Comparison of ENCODE assay signal across 13 cellular contexts in genomic region chr17:3626831-3627565, GRCh38.
"Had no signal": no experiment of that assay in that cellular context is flagged by ENCODE, and none has a peak within 500 bp of the region (broad histone marks: within the 10 kb centered on the region; RNA-seq: fewer than 3 reads in every experiment).

No MANE protein-coding gene starts in this region.

- H3K27me3 ChIP-seq: neutrophil, sigmoid colon had no signal

- DNase-seq: activated CD4-positive, alpha-beta T cell treated with anti-CD3 and anti-CD28 coated beads, Interleukin-2, amount 50 U/mL, for 4 hours; activated CD4-positive, CD25-positive, alpha-beta regulatory T cell treated with anti-CD3 and anti-CD28 coated beads, Interleukin-2, amount 50 U/mL, for 72 hours; activated gamma-delta T cell; activated T-cell treated with anti-CD3 and anti-CD28 coated beads, Interleukin-2, amount 50 U/mL, for 1 hour; hippocampal formation; naive thymus-derived CD4-positive, alpha-beta T cell; sigmoid colon; stimulated activated CD4-positive, alpha-beta T cell treated with anti-CD3 and anti-CD28 coated beads, Interleukin-2, amount 100 ng/mL, for 24 hours; stimulated activated naive B cell treated with anti-CD40 and anti-IgM and Interleukin-4, amounts not matched to agents 10 μg/mL and 1 μg/mL and 100 μg/mL, for 72 hours had no signal

- H3K27me3 Mint-ChIP-seq: activated naive CD8-positive, alpha-beta T cell; naive thymus-derived CD4-positive, alpha-beta T cell; stimulated activated naive B cell treated with anti-CD40 and anti-IgM and Interleukin-4, amounts not matched to agents 10 μg/mL and 1 μg/mL and 100 μg/mL, for 72 hours; type B pancreatic cell had no signal

- H3K4me3 ChIP-seq: lung, sigmoid colon had no signal

- H3K27ac Mint-ChIP-seq: activated naive CD8-positive, alpha-beta T cell; stimulated activated naive B cell treated with anti-CD40 and anti-IgM and Interleukin-4, amounts not matched to agents 10 μg/mL and 1 μg/mL and 100 μg/mL, for 72 hours; type B pancreatic cell had no signal

- H3K4me3 Mint-ChIP-seq: activated naive CD8-positive, alpha-beta T cell; naive thymus-derived CD4-positive, alpha-beta T cell; stimulated activated naive B cell treated with anti-CD40 and anti-IgM and Interleukin-4, amounts not matched to agents 10 μg/mL and 1 μg/mL and 100 μg/mL, for 72 hours; type B pancreatic cell had no signal

- H3K9me3 Mint-ChIP-seq: naive thymus-derived CD4-positive, alpha-beta T cell; stimulated activated naive B cell treated with anti-CD40 and anti-IgM and Interleukin-4, amounts not matched to agents 10 μg/mL and 1 μg/mL and 100 μg/mL, for 72 hours; type B pancreatic cell had no signal

- H3K9me3 ChIP-seq: neutrophil, sigmoid colon had no signal

- H3K27ac ChIP-seq: neutrophil, sigmoid colon had no signal

- ATAC-seq: naive thymus-derived CD4-positive, alpha-beta T cell; stimulated activated naive B cell treated with anti-CD40 and anti-IgM and Interleukin-4, amounts not matched to agents 10 μg/mL and 1 μg/mL and 100 μg/mL, for 72 hours had no signal

- H3K4me1 ChIP-seq: sigmoid colon had no signal
